ENCODE assay signal across 17 cellular contexts in the genomic region with DNA sequence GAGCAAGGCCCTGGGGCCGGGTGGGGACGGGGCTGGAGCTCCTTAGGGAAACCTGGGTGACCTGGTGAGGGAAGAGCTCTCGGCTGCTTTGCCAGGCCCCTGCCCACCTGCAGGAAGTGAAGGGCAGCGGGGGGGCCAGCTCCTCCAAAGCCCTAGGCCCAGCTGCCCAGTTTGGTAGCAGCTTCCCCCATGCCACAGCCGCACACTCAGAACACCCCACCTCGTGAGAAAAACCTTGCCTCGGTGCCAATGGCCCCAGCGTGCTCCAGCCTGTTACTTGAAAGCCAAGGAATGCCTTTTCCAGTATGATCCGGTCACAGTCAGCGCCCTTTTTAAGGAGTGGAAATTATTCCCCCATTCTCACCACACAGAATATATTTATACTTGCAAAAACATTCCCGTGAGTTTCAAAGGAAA. TPM values are rescaled to one million over a fixed set of nuclear protein-coding genes. Genes with fewer than 3 reads are reported as not detected.
A peak's percentile ranks its signal among the peaks of the same experiment; 100 is the strongest.
DNase-seq lines count a peak whose midpoint lies in the region; ATAC-seq and TF ChIP-seq lines count a peak whose summit lies in the region.
"Had no signal": no experiment of that assay in that cellular context is flagged by ENCODE, and none has a peak within 500 bp of the region (broad histone marks: within the 10 kb centered on the region; RNA-seq: fewer than 3 reads in every experiment).

No MANE protein-coding gene starts in this region.

- in situ Hi-C loops in GM13976 (cut with MboI; ENCODE audit: low sequenced_read_pairs, unreplicated experiment), result loop anchor here (10.0 kb wide), 1 partner anchor 157 kb away; no protein-coding TSS in a partner anchor

- H3K27ac Mint-ChIP-seq in CD14-positive monocyte, result peak overlapping the region in 3 of 7 donors; percentile 30 to 76 (median 59)
- peak overlapping the region in 2 of 3 experiments; percentile 23 to 80 for H3K27ac Mint-ChIP-seq in nephron
- H3K27ac Mint-ChIP-seq in glutamatergic neuron (ENCODE audit: unreplicated experiment), result no peak overlapping the region
- H3K27ac Mint-ChIP-seq: activated CD4-positive, alpha-beta T cell treated with anti-CD3 and anti-CD28 coated beads, Interleukin-2, amount 10 ng/mL, durations not matched to agents 7 days and 5 days; CD8-positive, alpha-beta T cell; natural killer cell had no signal

- H3K36me3 Mint-ChIP-seq in CD14-positive monocyte, result peaks cover 46 to 51% of the 10 kb centered on the region in 2 donors
- peaks cover 40% of the 10 kb centered on the region for H3K36me3 Mint-ChIP-seq in nephron (ENCODE audit: low read depth)
- H3K36me3 Mint-ChIP-seq in glutamatergic neuron (ENCODE audit: unreplicated experiment), result peaks cover 8% of the 10 kb centered on the region
- H3K36me3 Mint-ChIP-seq: natural killer cell had no signal

- H3K9me3 ChIP-seq in subcutaneous abdominal adipose tissue (ENCODE audit: control insufficient read depth in 5 of 5, low read length in 5 of 5), result no peaks in the 10 kb centered on the region
- H3K9me3 ChIP-seq: testis had no signal

- H3K36me3 ChIP-seq in subcutaneous abdominal adipose tissue (ENCODE audit: control insufficient read depth in 5 of 5, insufficient read depth in 5 of 5, low read length in 5 of 5), result peaks cover 0 to 45% (median 38%) of the 10 kb centered on the region in 5 donors

- H3K4me3 ChIP-seq in subcutaneous abdominal adipose tissue (ENCODE audit: low read depth in 1 of 5, low read length in 5 of 5), result no peak overlapping the region
- H3K4me3 ChIP-seq: testis had no signal

- TF ChIP-seq CTCF in CD14-positive monocyte (IDR thresholded peaks at IDR 0.05) (no peak), nephron (IDR thresholded peaks at IDR 0.05; ENCODE audit: unreplicated experiment in 3 of 3) (no peak), glutamatergic neuron (IDR thresholded peaks at IDR 0.05; ENCODE audit: partially characterized antibody, unreplicated experiment) (no peak), GM13976 (IDR thresholded peaks at IDR 0.05; ENCODE audit: borderline replicate concordance, control extremely low read depth, extremely low read depth, insufficient read depth, missing control alignments) (no peak)

- H3K27me3 Mint-ChIP-seq in CD14-positive monocyte (ENCODE audit: low read depth in 3 of 3), result peaks cover 0 to 2% (median 1%) of the 10 kb centered on the region in 3 donors
- peaks cover 16% of the 10 kb centered on the region for H3K27me3 Mint-ChIP-seq in nephron (ENCODE audit: low read depth)
- peaks cover 3% of the 10 kb centered on the region for H3K27me3 Mint-ChIP-seq in glutamatergic neuron (ENCODE audit: unreplicated experiment)
- H3K27me3 Mint-ChIP-seq: activated CD4-positive, alpha-beta T cell treated with anti-CD3 and anti-CD28 coated beads, Interleukin-2, amount 10 ng/mL, durations not matched to agents 7 days and 5 days; memory B cell had no signal

- H3K4me1 Mint-ChIP-seq in CD14-positive monocyte (peaks cover 31% of the 10 kb centered on the region), nephron (peaks cover 45% of the 10 kb centered on the region), glutamatergic neuron (ENCODE audit: low read depth, unreplicated experiment) (peaks cover 7% of the 10 kb centered on the region)
- H3K4me1 Mint-ChIP-seq: activated CD4-positive, alpha-beta T cell treated with anti-CD3 and anti-CD28 coated beads, Interleukin-2, amount 10 ng/mL, durations not matched to agents 7 days and 5 days; natural killer cell had no signal

- DNase-seq in CD14-positive monocyte (ENCODE audit: low spot score), result no peak
- no peak for DNase-seq in effector CD4-positive, alpha-beta T cell
- no peak for DNase-seq in glutamatergic neuron
- no peak for DNase-seq in GM13976 (ENCODE audit: low spot score)
- no peak for DNase-seq in HT-29 (ENCODE audit: low spot score)
- DNase-seq: activated CD4-positive, alpha-beta T cell treated with anti-CD3 and anti-CD28 coated beads, Interleukin-2, amount 10 ng/mL, durations not matched to agents 7 days and 5 days; CD8-positive, alpha-beta T cell; DND-41; natural killer cell; NCI-H2171; stimulated activated CD4-positive, alpha-beta T cell treated with anti-CD3 and anti-CD28 coated beads, Interleukin-2, amount 100 ng/mL, for 24 hours had no signal

- intact Hi-C loops in CD14-positive monocyte (cut with micrococcal nuclease), result loop anchor here in 1 of 2 donors (5.0 kb wide), 1 partner anchor 135 kb away; a partner anchor contains a TSS

- ATAC-seq in esophagus mucosa, result peak; percentile 44
- ATAC-seq: CD8-positive, alpha-beta T cell; HCT116; natural killer cell had no signal

- H3K4me3 Mint-ChIP-seq in CD14-positive monocyte (peak overlapping the region; percentile 31 to 76), nephron (no peak overlapping the region), glutamatergic neuron (ENCODE audit: unreplicated experiment) (no peak overlapping the region)
- H3K4me3 Mint-ChIP-seq: activated CD4-positive, alpha-beta T cell treated with anti-CD3 and anti-CD28 coated beads, Interleukin-2, amount 10 ng/mL, durations not matched to agents 7 days and 5 days; CD8-positive, alpha-beta T cell; memory B cell; natural killer cell had no signal

- H3K27ac ChIP-seq in subcutaneous abdominal adipose tissue (ENCODE audit: low read depth, low read length), result peak overlapping the region; percentile 66

- H3K9me3 Mint-ChIP-seq in CD14-positive monocyte (peaks cover 0 to 4% (median 3%) of the 10 kb centered on the region in 7 donors), nephron (no peaks in the 10 kb centered on the region), glutamatergic neuron (ENCODE audit: unreplicated experiment) (peaks cover 6% of the 10 kb centered on the region)
- H3K9me3 Mint-ChIP-seq: activated CD4-positive, alpha-beta T cell treated with anti-CD3 and anti-CD28 coated beads, Interleukin-2, amount 10 ng/mL, durations not matched to agents 7 days and 5 days; CD8-positive, alpha-beta T cell; memory B cell; natural killer cell had no signal

- peaks cover 5 to 27% (median 19%) of the 10 kb centered on the region in 5 donors for H3K4me1 ChIP-seq in subcutaneous abdominal adipose tissue (ENCODE audit: control insufficient read depth in 5 of 5, insufficient read depth in 5 of 5, low read length in 5 of 5)
- H3K4me1 ChIP-seq: testis had no signal

- no peak overlapping the region for H3K9ac ChIP-seq in subcutaneous abdominal adipose tissue (ENCODE audit: low read length in 5 of 5)

- no peaks in the 10 kb centered on the region for H3K27me3 ChIP-seq in subcutaneous abdominal adipose tissue (ENCODE audit: control insufficient read depth in 5 of 5, insufficient read depth in 4 of 5, low read length in 5 of 5)
- H3K27me3 ChIP-seq: testis had no signal

RNA-seq across cellular contexts. Expression of a gene that starts 38.3 kb away (rescaled TPM):
- polyA plus RNA-seq in CD14-positive monocyte, result 10 to 100 TPM; 13.3 to 16.8 TPM
- total RNA-seq in esophagus mucosa (48.0 TPM), glutamatergic neuron (ENCODE audit: unreplicated experiment) (23.8 TPM)
- 7.5 and 9.7 TPM in 2 replicates for total RNA-seq in HT-29 (2014; rRNA removed; shearing (Covaris generic))

RNA-seq across cellular contexts. Expression of a gene that starts 38.4 kb away (rescaled TPM):
- 1 to 10 TPM; 4.9 to 6.6 TPM for polyA plus RNA-seq in CD14-positive monocyte
- total RNA-seq in esophagus mucosa (15.7 TPM), glutamatergic neuron (ENCODE audit: unreplicated experiment) (23.3 TPM)
- total RNA-seq in HT-29 (2014; rRNA removed; shearing (Covaris generic)), result 26.8 and 34.0 TPM in 2 replicates

Comparison
In these comparisons a context has a peak if more than half of its experiments do, and no peak if none do; other contexts are left out.
1. H3K4me3 Mint-ChIP-seq: peak in CD14-positive monocyte (2 of 2); none in nephron (0 of 3) and glutamatergic neuron (single experiment).